1 cellular context compared by ENCODE assay signal in the genomic region with DNA sequence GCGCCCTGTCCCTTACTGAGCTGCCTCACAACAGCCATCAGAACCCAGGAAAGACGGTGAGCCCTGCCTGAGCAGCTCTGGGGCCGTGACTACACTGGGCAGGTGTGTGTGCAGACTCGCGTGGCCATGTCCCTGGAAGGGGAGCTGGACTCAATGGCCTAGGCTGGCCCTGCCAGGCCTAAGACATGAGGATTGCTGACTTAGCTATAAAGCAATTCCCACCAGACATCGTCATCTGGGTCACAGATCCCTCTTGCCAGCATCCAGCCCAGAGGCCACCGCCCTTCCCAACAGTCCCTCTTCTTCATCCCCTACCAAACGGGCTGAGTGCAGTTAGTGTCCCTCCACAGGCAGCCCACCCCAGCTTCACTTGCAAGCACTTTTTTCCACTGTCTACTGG.
TF ChIP-seq lines count a peak whose summit lies in the region.

No MANE protein-coding gene starts in this region.

TF ChIP-seq in HEK293, 187 proteins besides CTCF, POLR2A, EP300 and RAD21 (continued from another document):
- TF ChIP-seq REST (tag by site-specific recombination; IDR thresholded peaks at IDR 0.05) = no peak
